In genomic region chr1:50553921-50554320, GRCh38 we compare ENCODE assay signal across 14 cellular contexts.
"Had no signal": no experiment of that assay in that cellular context is flagged by ENCODE, and none has a peak within 500 bp of the region (broad histone marks: within the 10 kb centered on the region; RNA-seq: fewer than 3 reads in every experiment).

No MANE protein-coding gene starts in this region.

- DNase-seq: effector memory CD4-positive, alpha-beta T cell; gastrocnemius medialis; heart right ventricle; left ventricle myocardium inferior; lower lobe of right lung; natural killer cell; posterior cingulate gyrus; stimulated activated CD4-positive, alpha-beta T cell treated with anti-CD3 and anti-CD28 coated beads, Interleukin-2, amount 100 ng/mL, for 24 hours; stimulated activated CD4-positive, alpha-beta T cell treated with anti-CD3 and anti-CD28 coated beads, Interleukin-4, amount 100 ng/mL, for 4 hours; stimulated activated naive B cell treated with anti-CD40 and anti-IgM and Interleukin-4, amounts not matched to agents 10 μg/mL and 1 μg/mL and 100 μg/mL, for 72 hours; stimulated activated naive CD8-positive, alpha-beta T cell treated with anti-CD3 and anti-CD28 coated beads, Interleukin-15, amount 100 ng/mL, for 72 hours; testis; upper lobe of right lung had no signal

- H3K4me3 ChIP-seq: gastrocnemius medialis, heart right ventricle, left ventricle myocardium inferior, lower lobe of right lung, testis, tibial nerve, upper lobe of right lung had no signal
